1 cellular context compared by ENCODE assay signal in the genomic region with DNA sequence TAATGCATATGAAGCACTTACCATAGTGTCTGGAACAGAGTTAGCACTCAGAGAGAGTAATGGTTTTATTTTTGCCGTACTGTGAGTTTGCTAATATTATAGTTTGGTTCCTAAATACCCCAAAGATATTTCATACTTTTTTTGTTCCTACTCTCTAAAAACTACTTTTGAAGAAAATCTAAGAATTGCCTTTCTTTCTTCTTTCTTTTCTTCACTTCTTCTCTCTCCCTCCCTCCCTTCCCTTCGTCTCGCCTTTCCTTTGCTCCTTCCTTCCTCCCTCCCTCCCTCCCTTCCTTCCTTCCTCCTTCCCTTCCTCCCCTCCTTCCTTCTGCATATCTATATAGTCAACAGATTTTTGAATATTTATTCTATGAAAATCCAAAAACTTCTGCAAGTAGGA.
TF ChIP-seq lines count a peak whose summit lies in the region.

No MANE protein-coding gene starts in this region.

TF ChIP-seq in HepG2, 621 proteins besides CTCF, POLR2A, EP300 and RAD21:
- TF ChIP-seq NFRKB (IDR thresholded peaks at IDR 0.05) (no peak), HNRNPK (IDR thresholded peaks at IDR 0.05; ENCODE audit: low read depth, low read length, poor library complexity, severe bottlenecking) (peak; percentile 74), PCBP1 (IDR thresholded peaks at IDR 0.05; ENCODE audit: borderline replicate concordance, low read depth, low read length) (0 out of 2 replicates have a peak, but pooled peaks have one; percentile 54)
